18 cellular contexts compared by ENCODE assay signal in the genomic region with DNA sequence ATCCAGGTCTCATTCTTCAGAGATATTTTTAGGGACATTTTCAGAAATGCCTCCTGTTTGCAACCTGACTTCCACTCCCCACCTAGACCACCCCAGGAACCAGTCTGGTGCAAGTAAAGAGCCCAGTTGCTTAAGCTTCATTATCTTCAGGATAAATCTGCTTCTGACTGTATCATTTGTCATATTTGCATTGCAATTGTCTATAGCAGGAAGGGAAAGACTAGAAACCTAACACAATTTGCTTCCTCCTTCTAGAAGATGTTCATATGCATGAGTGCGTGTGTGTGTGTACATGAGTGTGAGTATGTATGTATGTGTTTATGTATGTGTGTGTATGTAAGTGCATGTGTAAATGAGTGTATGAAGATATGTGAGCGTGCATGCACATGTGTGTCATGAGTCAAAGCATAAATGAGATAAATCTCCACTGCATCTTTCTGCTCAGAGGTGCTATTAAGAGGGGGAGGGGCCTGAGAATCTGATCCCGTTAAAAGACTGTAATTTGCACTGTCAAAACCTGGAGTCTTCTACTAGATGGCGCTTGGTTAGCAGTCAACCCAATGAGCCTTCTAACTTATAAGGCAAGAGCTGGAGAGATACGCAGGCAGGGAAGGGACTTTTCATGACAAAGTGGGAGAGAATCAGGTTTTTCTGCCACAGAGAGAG.
DNase-seq lines count a peak whose midpoint lies in the region; ATAC-seq and TF ChIP-seq lines count a peak whose summit lies in the region.
"Had no signal": no experiment of that assay in that cellular context is flagged by ENCODE, and none has a peak within 500 bp of the region (broad histone marks: within the 10 kb centered on the region; RNA-seq: fewer than 3 reads in every experiment).

No MANE protein-coding gene starts in this region.

- peak overlapping the region; percentile 71 for H3K27ac Mint-ChIP-seq in endothelial cell (ENCODE audit: unreplicated experiment)
- H3K27ac Mint-ChIP-seq: CD8-positive, alpha-beta memory T cell; stimulated activated naive CD8-positive, alpha-beta T cell treated with anti-CD3 and anti-CD28 coated beads, Interleukin-15, Interleukin-2, amounts not matched to agents 100 ng/mL and 50 ng/mL, for 24 hours had no signal

- no peaks in the 10 kb centered on the region for H3K27me3 Mint-ChIP-seq in endothelial cell (ENCODE audit: unreplicated experiment)
- H3K27me3 Mint-ChIP-seq: naive B cell; stimulated activated naive CD8-positive, alpha-beta T cell treated with anti-CD3 and anti-CD28 coated beads, Interleukin-15, Interleukin-2, amounts not matched to agents 100 ng/mL and 50 ng/mL, for 24 hours had no signal

- peaks cover 20% of the 10 kb centered on the region for H3K4me1 Mint-ChIP-seq in endothelial cell (ENCODE audit: unreplicated experiment)

- DNase-seq in COR-L47 (lab: John Stamatoyannopoulos, UW) (peak; percentile 38), GDM1 (lab: John Stamatoyannopoulos, UW) (peak; percentile 49), NCI-H2227 treated with DMSO at 0.1 percent for 48 hours (lab: John Stamatoyannopoulos, UW) (peak; percentile 65), endothelial cell (ENCODE audit: low spot score) (no peak), NCI-H1105 (lab: John Stamatoyannopoulos, UW) (no peak), NCI-H774 (lab: John Stamatoyannopoulos, UW) (no peak), ACHN (no peak)
- DNase-seq: activated CD4-positive, CD25-positive, alpha-beta regulatory T cell; CD8-positive, alpha-beta memory T cell; cortex of kidney; foreskin fibroblast; kidney; naive B cell; NCI-H187; NCI-H524; stimulated activated CD4-positive, alpha-beta T cell treated with anti-CD3 and anti-CD28 coated beads, Interleukin-2, amount 100 ng/mL, for 24 hours had no signal

- TF ChIP-seq CTCF in endothelial cell (IDR thresholded peaks at IDR 0.05; ENCODE audit: unreplicated experiment) = no peak

- no peak for ATAC-seq in HG03520 (IDR thresholded peaks at IDR 0.05; ENCODE audit: unreplicated experiment)

- no peaks in the 10 kb centered on the region for H3K9me3 Mint-ChIP-seq in endothelial cell (ENCODE audit: unreplicated experiment)

- H3K4me3 Mint-ChIP-seq in endothelial cell (ENCODE audit: unreplicated experiment) = no peak overlapping the region
- H3K4me3 Mint-ChIP-seq: CD8-positive, alpha-beta memory T cell; stimulated activated naive CD8-positive, alpha-beta T cell treated with anti-CD3 and anti-CD28 coated beads, Interleukin-15, Interleukin-2, amounts not matched to agents 100 ng/mL and 50 ng/mL, for 24 hours had no signal

- no peaks in the 10 kb centered on the region for H3K36me3 Mint-ChIP-seq in endothelial cell (ENCODE audit: low read depth, unreplicated experiment)
- H3K36me3 Mint-ChIP-seq: CD8-positive, alpha-beta memory T cell; naive B cell had no signal

- in situ Hi-C loops in ACHN (cut with HindIII; ENCODE audit: low pct_ligation_motif_present, low pct_unique_long_range_greater_than_20kb, low sequenced_read_pairs) = no loop called here

Comparison
In these comparisons a context has a peak if more than half of its experiments do, and no peak if none do; other contexts are left out.
1. DNase-seq: peak in COR-L47 (single experiment), GDM1 (single experiment) and NCI-H2227 treated with DMSO at 0.1 percent for 48 hours (single experiment); none in endothelial cell (single experiment), NCI-H1105 (single experiment), NCI-H774 (single experiment) and ACHN (single experiment).